In the genomic region with DNA sequence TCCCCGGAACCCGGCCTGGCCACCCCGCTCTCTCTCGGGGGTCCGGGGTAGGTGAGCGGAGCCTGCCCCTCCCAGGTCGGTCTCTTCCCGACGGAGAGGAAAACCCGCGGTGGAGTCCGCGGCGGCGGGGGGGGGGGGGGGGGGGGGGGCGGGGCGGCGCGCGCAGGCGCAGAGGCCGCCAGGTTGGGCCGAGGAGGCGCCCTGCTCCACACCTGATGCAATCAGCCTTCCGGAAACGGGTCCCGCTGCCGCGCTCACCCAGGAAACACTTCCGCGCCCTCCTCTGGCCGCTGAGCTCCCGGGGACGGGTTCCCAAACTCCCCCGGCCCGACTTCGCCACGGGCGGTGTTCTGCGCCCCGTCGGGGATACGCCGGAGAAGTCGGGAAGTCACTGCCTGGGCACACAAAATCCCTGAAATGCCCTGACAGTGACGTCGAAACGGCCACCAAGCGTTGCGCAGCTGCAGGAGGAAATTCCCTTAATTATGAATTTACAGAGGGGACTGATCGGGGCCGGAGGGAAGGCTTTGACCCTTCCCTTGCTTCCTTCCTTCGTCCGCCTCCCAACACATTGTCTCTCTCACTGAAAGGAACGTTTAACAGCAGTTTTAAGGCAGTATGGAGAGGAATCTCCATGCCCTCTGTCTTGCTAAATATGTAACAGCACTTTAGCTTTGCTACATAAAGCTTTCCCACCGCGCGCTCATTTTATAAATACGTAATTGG, we compare ENCODE assay signal across 1 cellular context.
A peak's percentile ranks its signal among the peaks of the same experiment; 100 is the strongest.
TF ChIP-seq lines count a peak whose summit lies in the region.

No MANE protein-coding gene starts in this region.

TF ChIP-seq in HEK293, 187 proteins besides CTCF, POLR2A, EP300 and RAD21 (continued from another document and continues in another):
- TF ChIP-seq REST (tag by site-specific recombination; IDR thresholded peaks at IDR 0.05) (no peak), ZNF248 (tag by site-specific recombination; IDR thresholded peaks at IDR 0.05) (no peak), ZNF585B (tag by site-specific recombination; IDR thresholded peaks at IDR 0.05) (no peak), ZNF513 (tag by site-specific recombination; IDR thresholded peaks at IDR 0.05) (no peak), ZNF677 (tag by site-specific recombination; IDR thresholded peaks at IDR 0.05) (no peak), KLF10 (tag by site-specific recombination; IDR thresholded peaks at IDR 0.05) (no peak), ZNF792 (tag by site-specific recombination; IDR thresholded peaks at IDR 0.05) (no peak), ZNF626 (tag by site-specific recombination; IDR thresholded peaks at IDR 0.05) (no peak), PRDM4 (tag by site-specific recombination; IDR thresholded peaks at IDR 0.05) (no peak), ZNF555 (tag by site-specific recombination; conservative IDR thresholded peaks at IDR 0.05) (no peak), ZNF548 (tag by site-specific recombination; IDR thresholded peaks at IDR 0.05) (no peak), HOXD13 (CRISPR knock-in tag; IDR thresholded peaks at IDR 0.05; ENCODE audit: borderline replicate concordance) (peak; percentile 69; the same call in 1 of the 2 replicates), ZNF621 (tag by site-specific recombination; IDR thresholded peaks at IDR 0.05) (no peak), ZNF837 (tag by site-specific recombination; IDR thresholded peaks at IDR 0.05) (no peak), ZNF639 (tag by site-specific recombination; IDR thresholded peaks at IDR 0.05) (no peak), ZNF311 (tag by site-specific recombination; IDR thresholded peaks at IDR 0.05; ENCODE audit: borderline replicate concordance) (no peak), ZSCAN23 (tag by site-specific recombination; IDR thresholded peaks at IDR 0.05) (no peak), ZNF658 (tag by site-specific recombination; IDR thresholded peaks at IDR 0.05) (no peak), YY1 (tag by site-specific recombination; IDR thresholded peaks at IDR 0.05) (no peak), HIC1 (tag by site-specific recombination; IDR thresholded peaks at IDR 0.05) (no peak), SALL2 (tag by site-specific recombination; IDR thresholded peaks at IDR 0.05; ENCODE audit: borderline replicate concordance) (no peak), BCL11B (tag by site-specific recombination; IDR thresholded peaks at IDR 0.05; ENCODE audit: low read depth) (no peak), ZNF112 (tag by site-specific recombination; IDR thresholded peaks at IDR 0.05) (no peak), ZNF707 (tag by site-specific recombination; IDR thresholded peaks at IDR 0.05) (no peak), ZNF645 (tag by site-specific recombination; IDR thresholded peaks at IDR 0.05) (no peak), ZNF624 (tag by site-specific recombination; IDR thresholded peaks at IDR 0.05) (no peak), REPIN1 (tag by site-specific recombination; IDR thresholded peaks at IDR 0.05; ENCODE audit: low read depth) (peak; percentile 75; the same call in 1 of the 2 replicates), ZNF133 (tag by site-specific recombination; IDR thresholded peaks at IDR 0.05) (no peak), ZNF544 (tag by site-specific recombination; IDR thresholded peaks at IDR 0.05) (no peak), SP3 (tag by site-specific recombination; IDR thresholded peaks at IDR 0.05) (peak; percentile 41; the same call in 1 of the 2 replicates)
- TF ChIP-seq, protein P1, sequence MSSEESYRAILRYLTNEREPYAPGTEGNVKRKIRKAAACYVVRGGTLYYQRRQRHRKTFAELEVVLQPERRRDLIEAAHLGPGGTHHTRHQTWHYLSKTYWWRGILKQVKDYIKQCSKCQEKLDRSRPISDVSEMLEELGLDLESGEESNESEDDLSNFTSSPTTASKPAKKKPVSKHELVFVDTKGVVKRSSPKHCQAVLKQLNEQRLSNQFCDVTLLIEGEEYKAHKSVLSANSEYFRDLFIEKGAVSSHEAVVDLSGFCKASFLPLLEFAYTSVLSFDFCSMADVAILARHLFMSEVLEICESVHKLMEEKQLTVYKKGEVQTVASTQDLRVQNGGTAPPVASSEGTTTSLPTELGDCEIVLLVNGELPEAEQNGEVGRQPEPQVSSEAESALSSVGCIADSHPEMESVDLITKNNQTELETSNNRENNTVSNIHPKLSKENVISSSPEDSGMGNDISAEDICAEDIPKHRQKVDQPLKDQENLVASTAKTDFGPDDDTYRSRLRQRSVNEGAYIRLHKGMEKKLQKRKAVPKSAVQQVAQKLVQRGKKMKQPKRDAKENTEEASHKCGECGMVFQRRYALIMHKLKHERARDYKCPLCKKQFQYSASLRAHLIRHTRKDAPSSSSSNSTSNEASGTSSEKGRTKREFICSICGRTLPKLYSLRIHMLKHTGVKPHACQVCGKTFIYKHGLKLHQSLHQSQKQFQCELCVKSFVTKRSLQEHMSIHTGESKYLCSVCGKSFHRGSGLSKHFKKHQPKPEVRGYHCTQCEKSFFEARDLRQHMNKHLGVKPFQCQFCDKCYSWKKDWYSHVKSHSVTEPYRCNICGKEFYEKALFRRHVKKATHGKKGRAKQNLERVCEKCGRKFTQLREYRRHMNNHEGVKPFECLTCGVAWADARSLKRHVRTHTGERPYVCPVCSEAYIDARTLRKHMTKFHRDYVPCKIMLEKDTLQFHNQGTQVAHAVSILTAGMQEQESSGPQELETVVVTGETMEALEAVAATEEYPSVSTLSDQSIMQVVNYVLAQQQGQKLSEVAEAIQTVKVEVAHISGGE (tag by site-specific recombination; conservative IDR thresholded peaks at IDR 0.05; ENCODE audit: low read depth): peak; percentile 97
- TF ChIP-seq, protein P2, sequence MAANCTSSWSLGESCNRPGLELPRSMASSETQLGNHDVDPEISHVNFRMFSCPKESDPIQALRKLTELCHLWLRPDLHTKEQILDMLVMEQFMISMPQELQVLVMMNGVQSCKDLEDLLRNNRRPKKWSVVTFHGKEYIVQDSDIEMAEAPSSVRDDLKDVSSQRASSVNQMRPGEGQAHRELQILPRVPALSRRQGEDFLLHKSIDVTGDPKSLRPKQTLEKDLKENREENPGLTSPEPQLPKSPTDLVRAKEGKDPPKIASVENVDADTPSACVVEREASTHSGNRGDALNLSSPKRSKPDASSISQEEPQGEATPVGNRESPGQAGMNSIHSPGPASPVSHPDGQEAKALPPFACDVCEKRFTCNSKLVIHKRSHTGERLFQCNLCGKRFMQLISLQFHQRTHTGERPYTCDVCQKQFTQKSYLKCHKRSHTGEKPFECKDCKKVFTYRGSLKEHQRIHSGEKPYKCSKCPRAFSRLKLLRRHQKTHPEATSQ (tag by site-specific recombination; IDR thresholded peaks at IDR 0.05): no peak
- TF ChIP-seq, protein P3, sequence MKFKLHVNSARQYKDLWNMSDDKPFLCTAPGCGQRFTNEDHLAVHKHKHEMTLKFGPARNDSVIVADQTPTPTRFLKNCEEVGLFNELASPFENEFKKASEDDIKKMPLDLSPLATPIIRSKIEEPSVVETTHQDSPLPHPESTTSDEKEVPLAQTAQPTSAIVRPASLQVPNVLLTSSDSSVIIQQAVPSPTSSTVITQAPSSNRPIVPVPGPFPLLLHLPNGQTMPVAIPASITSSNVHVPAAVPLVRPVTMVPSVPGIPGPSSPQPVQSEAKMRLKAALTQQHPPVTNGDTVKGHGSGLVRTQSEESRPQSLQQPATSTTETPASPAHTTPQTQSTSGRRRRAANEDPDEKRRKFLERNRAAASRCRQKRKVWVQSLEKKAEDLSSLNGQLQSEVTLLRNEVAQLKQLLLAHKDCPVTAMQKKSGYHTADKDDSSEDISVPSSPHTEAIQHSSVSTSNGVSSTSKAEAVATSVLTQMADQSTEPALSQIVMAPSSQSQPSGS (tag by site-specific recombination; IDR thresholded peaks at IDR 0.05; ENCODE audit: low read depth): peak; percentile 9; the same call in 1 of the 2 replicates
- TF ChIP-seq, protein P4, sequence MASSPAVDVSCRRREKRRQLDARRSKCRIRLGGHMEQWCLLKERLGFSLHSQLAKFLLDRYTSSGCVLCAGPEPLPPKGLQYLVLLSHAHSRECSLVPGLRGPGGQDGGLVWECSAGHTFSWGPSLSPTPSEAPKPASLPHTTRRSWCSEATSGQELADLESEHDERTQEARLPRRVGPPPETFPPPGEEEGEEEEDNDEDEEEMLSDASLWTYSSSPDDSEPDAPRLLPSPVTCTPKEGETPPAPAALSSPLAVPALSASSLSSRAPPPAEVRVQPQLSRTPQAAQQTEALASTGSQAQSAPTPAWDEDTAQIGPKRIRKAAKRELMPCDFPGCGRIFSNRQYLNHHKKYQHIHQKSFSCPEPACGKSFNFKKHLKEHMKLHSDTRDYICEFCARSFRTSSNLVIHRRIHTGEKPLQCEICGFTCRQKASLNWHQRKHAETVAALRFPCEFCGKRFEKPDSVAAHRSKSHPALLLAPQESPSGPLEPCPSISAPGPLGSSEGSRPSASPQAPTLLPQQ (tag by site-specific recombination; IDR thresholded peaks at IDR 0.05): peak; percentile 43; the same call in 1 of the 2 replicates
